ENCODE assay signal across 24 cellular contexts in the genomic region with DNA sequence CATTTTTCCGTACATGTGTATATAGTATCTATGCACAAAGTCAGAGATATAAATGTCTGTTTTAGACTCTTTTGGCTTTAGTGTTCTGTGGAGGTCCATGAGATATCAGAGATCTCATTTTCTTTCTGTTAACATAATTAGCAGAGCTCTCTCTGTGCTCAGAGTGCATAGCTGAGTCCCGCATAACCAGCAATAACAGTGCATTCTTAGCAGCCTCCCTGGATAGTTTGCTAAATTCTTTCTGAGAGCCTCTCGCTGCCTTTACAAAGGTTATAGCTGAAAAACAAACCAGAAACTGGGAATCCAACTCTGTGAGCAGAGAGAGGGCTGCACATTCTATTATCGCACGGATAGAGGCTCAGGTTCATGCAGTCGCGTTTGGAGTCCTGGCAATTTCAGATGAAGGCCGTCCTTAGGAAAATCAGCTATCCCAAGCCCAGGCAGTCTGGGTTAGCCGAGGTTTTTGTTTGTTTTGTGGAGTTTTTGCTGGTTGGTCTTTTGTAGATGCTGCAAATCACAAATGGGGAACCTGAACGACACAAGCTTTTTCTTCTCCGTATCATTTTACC. TPM values are rescaled to one million over a fixed set of nuclear protein-coding genes. Genes with fewer than 3 reads are reported as not detected.
DNase-seq lines count a peak whose midpoint lies in the region; ATAC-seq and TF ChIP-seq lines count a peak whose summit lies in the region.
"Had no signal": no experiment of that assay in that cellular context is flagged by ENCODE, and none has a peak within 500 bp of the region (broad histone marks: within the 10 kb centered on the region; RNA-seq: fewer than 3 reads in every experiment).

No MANE protein-coding gene starts in this region.

- 0 out of 2 replicates have a peak, but pooled peaks cover 8% of the 10 kb centered on the region for H3K27me3 ChIP-seq in SK-N-SH (ENCODE audit: insufficient read depth)
- H3K27me3 ChIP-seq: BLaER1 treated with 17β-estradiol and CSF1 and Interleukin-3, amounts not matched to agents 10 nM and 100 nM had no signal

- CTCF ChIA-PET in SK-N-SH (lab: Yijun Ruan, JAX), result interaction anchor here (0.6 to 0.8 kb wide), 2 partner anchors 35 to 48 kb away, joined by 3 to 4 read pairs; no protein-coding TSS in a partner anchor

- no peaks in the 10 kb centered on the region for H3K36me3 ChIP-seq in SK-N-SH (replicated peaks in 1 of 2; ENCODE audit: control insufficient read depth in 1 of 2, insufficient read depth in 2 of 2, low read length in 1 of 2)
- H3K36me3 ChIP-seq: BLaER1 treated with 17β-estradiol and CSF1 and Interleukin-3, amounts not matched to agents 10 nM and 100 nM; HAP-1 had no signal

- H3K4me3 ChIP-seq in SK-N-SH (ENCODE audit: low read depth in 2 of 2, low read length in 1 of 2), result no peak overlapping the region
- H3K4me3 ChIP-seq: BLaER1 treated with 17β-estradiol and CSF1 and Interleukin-3, amounts not matched to agents 10 nM and 100 nM; HAP-1 had no signal

- peak overlapping the region in 1 of 2 experiments; percentile 47; a peak in 1 of 4 replicates for H3K27ac ChIP-seq in SK-N-SH (ENCODE audit: low read depth in 2 of 2, low read length in 1 of 2)
- H3K27ac ChIP-seq: 22Rv1; BLaER1 treated with 17β-estradiol and CSF1 and Interleukin-3, amounts not matched to agents 10 nM and 100 nM had no signal

- no peak for TF ChIP-seq POLR2A in erythroblast (IDR thresholded peaks at IDR 0.05; ENCODE audit: low read length)

- H3K79me2 ChIP-seq in SK-N-SH (ENCODE audit: insufficient read depth), result no peaks in the 10 kb centered on the region

- H3K9me3 ChIP-seq in SK-N-SH, result no peaks in the 10 kb centered on the region
- H3K9me3 ChIP-seq: HAP-1 had no signal

- intact Hi-C loops in sciatic nerve (cut with DNase I), result no loop called here

- no peaks in the 10 kb centered on the region for H3K9me2 ChIP-seq in SK-N-SH

- POLR2A ChIA-PET in SK-N-SH (lab: Yijun Ruan, JAX), result no interaction called here

- TF ChIP-seq CTCF in SK-N-SH (IDR thresholded peaks at IDR 0.05), result no peak

- no peaks in the 10 kb centered on the region for H4K20me1 ChIP-seq in SK-N-SH (ENCODE audit: insufficient read depth)
- H4K20me1 ChIP-seq: BLaER1 treated with 17β-estradiol and CSF1 and Interleukin-3, amounts not matched to agents 10 nM and 100 nM had no signal

- no peak for TF ChIP-seq RAD21 in SK-N-SH (IDR thresholded peaks at IDR 0.05; ENCODE audit: low read length)

- DNase-seq in SK-N-SH (peak; percentile 53), midbrain (lab: John Stamatoyannopoulos, UW) (peak; percentile 52), sciatic nerve (ENCODE audit: low spot score) (no peak), erythroblast (lab: John Stamatoyannopoulos, UW) (no peak), NCI-H510A (lab: John Stamatoyannopoulos, UW) (no peak), NCI-H446 treated with DMSO at 0.1 percent for 48 hours (lab: John Stamatoyannopoulos, UW) (no peak), Ammon's horn (ENCODE audit: low spot score) (no peak)
- DNase-seq: ACHN; CD8-positive, alpha-beta T cell; DMS153; KBM-7; MM.1S; NCI-H1092; NCI-H1436 treated with DMSO at 0.1 percent for 48 hours; NCI-H1930; NCI-H2227 treated with DMSO at 0.1 percent for 48 hours; NCI-H774 had no signal

- ATAC-seq in SK-N-SH treated with all-trans-retinoic acid at 6 μM for 48 hours (no peak; the same call in 2 of the 3 replicates), sciatic nerve (peak; percentile 68)
- ATAC-seq: CD8-positive, alpha-beta T cell; HepG2; Panc1 had no signal

- no peak overlapping the region for H3K4me2 ChIP-seq in SK-N-SH
- H3K4me2 ChIP-seq: BLaER1 treated with 17β-estradiol and CSF1 and Interleukin-3, amounts not matched to agents 10 nM and 100 nM had no signal

- WGBS in SK-N-SH (ENCODE audit: low lambda C conversion rate), result 68% methylated on average over 11 of the region's 11 CpGs

- TF ChIP-seq EP300 in SK-N-SH (IDR thresholded peaks at IDR 0.05; ENCODE audit: borderline replicate concordance in 1 of 2, low read depth in 1 of 2, low read length in 1 of 2), result no peak

- peaks cover 0 to 11% of the 10 kb centered on the region in 2 experiments; a peak in 1 of 4 replicates for H3K4me1 ChIP-seq in SK-N-SH (ENCODE audit: control insufficient read depth in 1 of 2, insufficient read depth in 2 of 2, low read depth in 1 of 2, low read length in 1 of 2)
- H3K4me1 ChIP-seq: BLaER1 treated with 17β-estradiol and CSF1 and Interleukin-3, amounts not matched to agents 10 nM and 100 nM; HAP-1 had no signal

- no peak overlapping the region for H2AFZ ChIP-seq in SK-N-SH (ENCODE audit: low read depth)

- H3K9ac ChIP-seq in SK-N-SH, result no peak overlapping the region
- H3K9ac ChIP-seq: BLaER1 treated with 17β-estradiol and CSF1 and Interleukin-3, amounts not matched to agents 10 nM and 100 nM had no signal

- no peaks in the 10 kb centered on the region for H3F3A ChIP-seq in SK-N-SH (replicated peaks; ENCODE audit: insufficient read depth)

TF ChIP-seq in SK-N-SH, 30 proteins besides CTCF, POLR2A, EP300 and RAD21 (continues in another document):
- no peak for TF ChIP-seq GATA2 (CRISPR knock-in tag; IDR thresholded peaks at IDR 0.05)
- TF ChIP-seq NFIC (IDR thresholded peaks at IDR 0.05; ENCODE audit: borderline replicate concordance), result no peak
- no peak for TF ChIP-seq FOSL2 (IDR thresholded peaks at IDR 0.05; ENCODE audit: borderline replicate concordance, low read depth)
- no peak for TF ChIP-seq TEAD4 (IDR thresholded peaks at IDR 0.05; ENCODE audit: borderline replicate concordance, insufficient read depth)
- TF ChIP-seq TCF12 (IDR thresholded peaks at IDR 0.05), result no peak
- TF ChIP-seq, protein P1, sequence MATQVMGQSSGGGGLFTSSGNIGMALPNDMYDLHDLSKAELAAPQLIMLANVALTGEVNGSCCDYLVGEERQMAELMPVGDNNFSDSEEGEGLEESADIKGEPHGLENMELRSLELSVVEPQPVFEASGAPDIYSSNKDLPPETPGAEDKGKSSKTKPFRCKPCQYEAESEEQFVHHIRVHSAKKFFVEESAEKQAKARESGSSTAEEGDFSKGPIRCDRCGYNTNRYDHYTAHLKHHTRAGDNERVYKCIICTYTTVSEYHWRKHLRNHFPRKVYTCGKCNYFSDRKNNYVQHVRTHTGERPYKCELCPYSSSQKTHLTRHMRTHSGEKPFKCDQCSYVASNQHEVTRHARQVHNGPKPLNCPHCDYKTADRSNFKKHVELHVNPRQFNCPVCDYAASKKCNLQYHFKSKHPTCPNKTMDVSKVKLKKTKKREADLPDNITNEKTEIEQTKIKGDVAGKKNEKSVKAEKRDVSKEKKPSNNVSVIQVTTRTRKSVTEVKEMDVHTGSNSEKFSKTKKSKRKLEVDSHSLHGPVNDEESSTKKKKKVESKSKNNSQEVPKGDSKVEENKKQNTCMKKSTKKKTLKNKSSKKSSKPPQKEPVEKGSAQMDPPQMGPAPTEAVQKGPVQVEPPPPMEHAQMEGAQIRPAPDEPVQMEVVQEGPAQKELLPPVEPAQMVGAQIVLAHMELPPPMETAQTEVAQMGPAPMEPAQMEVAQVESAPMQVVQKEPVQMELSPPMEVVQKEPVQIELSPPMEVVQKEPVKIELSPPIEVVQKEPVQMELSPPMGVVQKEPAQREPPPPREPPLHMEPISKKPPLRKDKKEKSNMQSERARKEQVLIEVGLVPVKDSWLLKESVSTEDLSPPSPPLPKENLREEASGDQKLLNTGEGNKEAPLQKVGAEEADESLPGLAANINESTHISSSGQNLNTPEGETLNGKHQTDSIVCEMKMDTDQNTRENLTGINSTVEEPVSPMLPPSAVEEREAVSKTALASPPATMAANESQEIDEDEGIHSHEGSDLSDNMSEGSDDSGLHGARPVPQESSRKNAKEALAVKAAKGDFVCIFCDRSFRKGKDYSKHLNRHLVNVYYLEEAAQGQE (IDR thresholded peaks at IDR 0.05; ENCODE audit: low read depth, low read length), result no peak
- TF ChIP-seq SIN3A (IDR thresholded peaks at IDR 0.05; ENCODE audit: borderline replicate concordance, low read depth, low read length), result no peak
- TF ChIP-seq ELF1 (IDR thresholded peaks at IDR 0.05), result no peak

TF ChIP-seq in SK-N-SH treated with all-trans-retinoic acid at 6 μM for 48 hours, 23 proteins besides CTCF, POLR2A, EP300 and RAD21:
- TF ChIP-seq ZNF70 (CRISPR knock-in tag; IDR thresholded peaks at IDR 0.05) (no peak), ZFP3 (CRISPR knock-in tag; IDR thresholded peaks at IDR 0.05) (no peak), SNAI2 (CRISPR knock-in tag; IDR thresholded peaks at IDR 0.05) (no peak)
- TF ChIP-seq, protein P2, sequence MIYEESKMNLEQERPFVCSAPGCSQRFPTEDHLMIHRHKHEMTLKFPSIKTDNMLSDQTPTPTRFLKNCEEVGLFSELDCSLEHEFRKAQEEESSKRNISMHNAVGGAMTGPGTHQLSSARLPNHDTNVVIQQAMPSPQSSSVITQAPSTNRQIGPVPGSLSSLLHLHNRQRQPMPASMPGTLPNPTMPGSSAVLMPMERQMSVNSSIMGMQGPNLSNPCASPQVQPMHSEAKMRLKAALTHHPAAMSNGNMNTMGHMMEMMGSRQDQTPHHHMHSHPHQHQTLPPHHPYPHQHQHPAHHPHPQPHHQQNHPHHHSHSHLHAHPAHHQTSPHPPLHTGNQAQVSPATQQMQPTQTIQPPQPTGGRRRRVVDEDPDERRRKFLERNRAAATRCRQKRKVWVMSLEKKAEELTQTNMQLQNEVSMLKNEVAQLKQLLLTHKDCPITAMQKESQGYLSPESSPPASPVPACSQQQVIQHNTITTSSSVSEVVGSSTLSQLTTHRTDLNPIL (CRISPR knock-in tag; IDR thresholded peaks at IDR 0.05; ENCODE audit: low read depth), result no peak

RNA-seq across cellular contexts. Expression of a gene that starts 1.2 kb away (rescaled TPM):
- not detected in 2 replicates for polyA plus RNA-seq in SK-N-SH (2012; rRNA removed)
- polyA plus RNA-seq in SK-N-SH (2012; cell fraction: cytosol; rRNA removed), result 0.01 and 0.04 TPM in 2 replicates
- 0.12 TPM in 1 of 2 replicates, not detected in the other for polyA plus RNA-seq in SK-N-SH (2012; cell fraction: nucleus; rRNA removed)
- 24.6 TPM for total RNA-seq in sciatic nerve
- total RNA-seq: CD8-positive, alpha-beta T cell; G401; HepG2 had no signal
- polyA plus RNA-seq: HepG2 had no signal

Comparison
In these comparisons a context has a peak if more than half of its experiments do, and no peak if none do; other contexts are left out.
1. DNase-seq: peak in SK-N-SH (single experiment) and midbrain (single experiment); none in sciatic nerve (single experiment), erythroblast (0 of 2), NCI-H510A (single experiment), NCI-H446 treated with DMSO at 0.1 percent for 48 hours (single experiment) and Ammon's horn (single experiment).